ENCODE assay signal across 21 cellular contexts in the genomic region with DNA sequence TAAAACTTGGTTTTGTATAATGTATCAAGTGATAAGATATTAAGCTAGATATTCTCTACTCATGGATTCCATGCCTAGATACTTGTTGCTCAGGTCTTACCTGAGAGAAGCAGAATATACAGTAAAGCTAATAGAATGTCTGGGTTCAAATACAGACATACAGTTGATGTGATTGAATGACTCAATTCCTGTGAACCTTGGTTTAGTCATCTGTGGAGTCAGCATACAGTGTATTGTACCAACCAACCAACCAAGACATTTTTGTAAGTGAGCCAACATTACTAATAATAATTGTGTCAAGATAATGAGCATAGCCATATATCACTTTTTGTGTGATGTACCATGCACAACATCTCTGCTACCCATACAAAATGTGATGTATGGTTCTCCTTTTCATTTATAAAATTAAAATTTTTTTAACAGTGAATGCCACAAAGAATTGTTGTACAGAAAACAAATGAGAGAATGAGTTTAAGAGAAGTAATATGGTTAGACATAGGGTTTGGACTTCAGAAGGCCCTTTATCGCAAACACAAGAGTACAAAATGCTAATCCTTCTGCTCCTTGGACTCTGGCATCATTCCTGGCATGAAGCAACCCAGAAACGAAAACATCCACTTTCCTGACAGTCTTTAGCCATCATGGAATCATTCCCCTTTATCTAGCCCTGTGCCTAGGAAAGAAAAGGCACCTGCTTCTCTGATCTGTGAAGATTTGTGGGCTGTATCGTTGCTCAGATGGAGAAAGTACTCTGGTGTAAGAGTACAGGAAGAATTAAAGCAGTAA.
DNase-seq lines count a peak whose midpoint lies in the region; ATAC-seq, FAIRE-seq and TF ChIP-seq lines count a peak whose summit lies in the region.
"Had no signal": no experiment of that assay in that cellular context is flagged by ENCODE, and none has a peak within 500 bp of the region (broad histone marks: within the 10 kb centered on the region; RNA-seq: fewer than 3 reads in every experiment).

No MANE protein-coding gene starts in this region.

- no peaks in the 10 kb centered on the region for H3K4me1 Mint-ChIP-seq in natural killer cell treated with Interleukin-12 subunit alpha and Interleukin-12 subunit beta and Interleukin-15 and Interleukin-18, amount 100 ng/mL, for 72 hours (ENCODE audit: low read depth in 2 of 2)

- H3K4me2 ChIP-seq in HepG2 (ENCODE audit: low read depth, low read length), result no peak overlapping the region
- H3K4me2 ChIP-seq: BLaER1, PC-9 had no signal

- no peak overlapping the region for H3K4me3 Mint-ChIP-seq in natural killer cell treated with Interleukin-12 subunit alpha and Interleukin-12 subunit beta and Interleukin-15 and Interleukin-18, amount 100 ng/mL, for 72 hours
- H3K4me3 Mint-ChIP-seq: CD8-positive, alpha-beta T cell had no signal

- no peak for FAIRE-seq in HepG2 (lab: Jason Lieb, UNC)
- no peak for FAIRE-seq in bronchial epithelial cell (lab: Jason Lieb, UNC)

- peaks cover 8% of the 10 kb centered on the region for H3K36me3 Mint-ChIP-seq in natural killer cell treated with Interleukin-12 subunit alpha and Interleukin-12 subunit beta and Interleukin-15 and Interleukin-18, amount 100 ng/mL, for 72 hours
- H3K36me3 Mint-ChIP-seq: CD8-positive, alpha-beta T cell had no signal

- in situ Hi-C loops in HepG2 (cut with HindIII; ENCODE audit: extremely low pct_ligation_motif_present, low pct_unique_long_range_greater_than_20kb), result no loop called here

- ATAC-seq in HepG2 (no peak), upper lobe of left lung (ENCODE audit: low FRiP score in 2 of 2) (no peak)
- ATAC-seq in stimulated activated naive CD8-positive, alpha-beta T cell treated with anti-CD3 and anti-CD28 coated beads, Interleukin-15, Interleukin-2, amounts not matched to agents 100 U/mL and 50 U/mL, for 24 hours, result no peak
- ATAC-seq in natural killer cell treated with Interleukin-12 subunit alpha and Interleukin-12 subunit beta and Interleukin-15 and Interleukin-18, amount 100 ng/mL, for 72 hours, result no peak
- ATAC-seq: CD8-positive, alpha-beta T cell; Right ventricle myocardium inferior had no signal

- no peaks in the 10 kb centered on the region for H3K36me3 ChIP-seq in liver (ENCODE audit: control insufficient read depth in 4 of 4, insufficient read depth in 3 of 4, low read depth in 1 of 4, low read length in 3 of 4)
- no peaks in the 10 kb centered on the region for H3K36me3 ChIP-seq in HepG2 (replicated peaks in 1 of 2; ENCODE audit: control insufficient read depth in 1 of 2, insufficient read depth in 2 of 2, low read length in 2 of 2)
- H3K36me3 ChIP-seq in bronchial epithelial cell (ENCODE audit: control insufficient read depth, insufficient read depth, low read length), result no peaks in the 10 kb centered on the region
- no peaks in the 10 kb centered on the region for H3K36me3 ChIP-seq in upper lobe of left lung
- H3K36me3 ChIP-seq: HAP-1, MG63 had no signal

- WGBS in liver, result 26% methylated on average over 3 of the region's 3 CpGs
- 0% methylated on average over 3 of the region's 3 CpGs for WGBS in HepG2 (ENCODE audit: low lambda C conversion rate)
- 52 to 70% methylated on average over 3 of the region's 3 CpGs for WGBS in upper lobe of left lung, 2 donors

- H3K27me3 ChIP-seq in liver (ENCODE audit: control insufficient read depth in 4 of 4, insufficient read depth in 4 of 4, low read length in 3 of 4), result no peaks in the 10 kb centered on the region
- H3K27me3 ChIP-seq in HepG2 (ENCODE audit: control insufficient read depth in 1 of 2, insufficient read depth in 2 of 2, low read length in 2 of 2), result no peaks in the 10 kb centered on the region
- H3K27me3 ChIP-seq in bronchial epithelial cell (ENCODE audit: control insufficient read depth, insufficient read depth, low read length), result no peaks in the 10 kb centered on the region
- no peaks in the 10 kb centered on the region for H3K27me3 ChIP-seq in upper lobe of left lung
- H3K27me3 ChIP-seq: BLaER1, MG63 had no signal

- no peaks in the 10 kb centered on the region for H4K20me1 ChIP-seq in HepG2 (ENCODE audit: insufficient read depth, low read length)
- H4K20me1 ChIP-seq: BLaER1 had no signal

- H3K9me3 ChIP-seq in liver (ENCODE audit: control insufficient read depth in 4 of 4, low read length in 3 of 4), result peaks cover 2 to 15% (median 9%) of the 10 kb centered on the region in 4 donors
- H3K9me3 ChIP-seq in HepG2 (ENCODE audit: low read length), result peaks cover 77% of the 10 kb centered on the region
- peaks cover 0 to 18% (median 1%) of the 10 kb centered on the region in 4 donors for H3K9me3 ChIP-seq in upper lobe of left lung
- H3K9me3 ChIP-seq: HAP-1, MG63 had no signal

- no peak overlapping the region for H3K27ac Mint-ChIP-seq in natural killer cell treated with Interleukin-12 subunit alpha and Interleukin-12 subunit beta and Interleukin-15 and Interleukin-18, amount 100 ng/mL, for 72 hours
- H3K27ac Mint-ChIP-seq: CD8-positive, alpha-beta T cell had no signal

- H3K4me3 ChIP-seq in liver (ENCODE audit: low read depth in 1 of 3, low read length in 3 of 3) (no peak overlapping the region), HepG2 (replicated peaks in 1 of 3; ENCODE audit: insufficient read depth in 1 of 3, low read depth in 2 of 3, low read length in 3 of 3) (no peak overlapping the region), bronchial epithelial cell (ENCODE audit: low read depth, low read length) (no peak overlapping the region), upper lobe of left lung (no peak overlapping the region)
- H3K4me3 ChIP-seq: BLaER1, HAP-1, MG63, PC-9 had no signal

- CTCF ChIA-PET in HepG2 (lab: Yijun Ruan, JAX; ENCODE audit: low intra/inter-chr PET ratio, low total read pairs), result no interaction called here

- TF ChIP-seq CTCF in liver (IDR thresholded peaks at IDR 0.05; ENCODE audit: low read depth, low read length, missing input control) (no peak), HepG2 (CRISPR knock-in tag; IDR thresholded peaks at IDR 0.05) (no peak), bronchial epithelial cell (IDR thresholded peaks at IDR 0.05; ENCODE audit: insufficient read depth, low read length, severe bottlenecking) (no peak), upper lobe of left lung (IDR thresholded peaks at IDR 0.05) (no peak)

- no peak for DNase-seq in HepG2 (ENCODE audit: low spot score)
- DNase-seq in bronchial epithelial cell (ENCODE audit: low read depth), result peak; percentile 99
- peak; percentile 46 for DNase-seq in kidney glomerular epithelial cell (lab: John Stamatoyannopoulos, UW)
- no peak for DNase-seq in stimulated activated naive CD8-positive, alpha-beta T cell treated with anti-CD3 and anti-CD28 coated beads, Interleukin-15, Interleukin-2, amounts not matched to agents 100 U/mL and 50 U/mL, for 24 hours
- no peak for DNase-seq in upper lobe of left lung
- DNase-seq in natural killer cell treated with Interleukin-12 subunit alpha and Interleukin-12 subunit beta and Interleukin-15 and Interleukin-18, amount 100 ng/mL, for 72 hours (ENCODE audit: low spot score), result no peak
- no peak for DNase-seq in NCI-H2227 (lab: John Stamatoyannopoulos, UW; ENCODE audit: unreplicated experiment)
- DNase-seq: 8988T; CD8-positive, alpha-beta T cell; DMS79 treated with DMSO at 0.1 percent for 48 hours; MG63; NCI-H1092; NCI-H146; NCI-H2081; NCI-H510A; NCI-H774; PC-9 had no signal

- no peaks in the 10 kb centered on the region for H3K79me2 ChIP-seq in HepG2 (ENCODE audit: insufficient read depth, low read length)

- H3K27ac ChIP-seq in liver (ENCODE audit: low read depth in 1 of 2, low read length in 2 of 2) (peak overlapping the region; percentile 45 to 67), HepG2 (ENCODE audit: extremely low read length, insufficient read depth, low read length) (no peak overlapping the region), upper lobe of left lung (no peak overlapping the region)
- H3K27ac ChIP-seq: BLaER1, PC-9 had no signal

- TF ChIP-seq EP300 in HepG2 (IDR thresholded peaks at IDR 0.05; ENCODE audit: low read depth in 2 of 2, low read length in 2 of 2) (no peak), HepG2 (CRISPR knock-in tag; IDR thresholded peaks at IDR 0.05; ENCODE audit: borderline replicate concordance) (no peak), upper lobe of left lung (IDR thresholded peaks at IDR 0.05) (no peak)

- peaks cover 19% of the 10 kb centered on the region for H3K9me3 Mint-ChIP-seq in natural killer cell treated with Interleukin-12 subunit alpha and Interleukin-12 subunit beta and Interleukin-15 and Interleukin-18, amount 100 ng/mL, for 72 hours

- BruUV-seq in HepG2 (replicated peaks; lab: Mats Ljungman, UMichigan), result no TSS peak

- TF ChIP-seq POLR2A in HepG2 (IDR thresholded peaks at IDR 0.05; ENCODE audit: insufficient read depth in 1 of 2, low read depth in 2 of 2, low read length in 2 of 2), result no peak
- no peak for TF ChIP-seq POLR2A in upper lobe of left lung (IDR thresholded peaks at IDR 0.05)

- no peak overlapping the region for H3K9ac ChIP-seq in liver (ENCODE audit: low read depth in 1 of 2, low read length in 2 of 2)
- H3K9ac ChIP-seq in HepG2 (ENCODE audit: insufficient read depth, low read depth, low read length), result no peak overlapping the region
- H3K9ac ChIP-seq: BLaER1 had no signal

- intact Hi-C loops in HepG2 (cut with micrococcal nuclease; ENCODE audit: unreplicated experiment), result no loop called here

- POLR2A ChIA-PET in HepG2 (lab: Yijun Ruan, JAX), result no interaction called here

- H3K4me1 ChIP-seq in liver (ENCODE audit: control insufficient read depth in 4 of 4, insufficient read depth in 4 of 4, low read length in 3 of 4) (peaks cover 0 to 9% (median 1%) of the 10 kb centered on the region in 4 donors), HepG2 (ENCODE audit: insufficient read depth, low read length) (no peaks in the 10 kb centered on the region), upper lobe of left lung (no peaks in the 10 kb centered on the region)
- H3K4me1 ChIP-seq: BLaER1, HAP-1 had no signal

- TF ChIP-seq RAD21 in liver (IDR thresholded peaks at IDR 0.05), result peak; percentile 67 to 68
- TF ChIP-seq RAD21 in HepG2 (CRISPR knock-in tag; IDR thresholded peaks at IDR 0.05), result no peak

- no peaks in the 10 kb centered on the region for H3K27me3 Mint-ChIP-seq in natural killer cell treated with Interleukin-12 subunit alpha and Interleukin-12 subunit beta and Interleukin-15 and Interleukin-18, amount 100 ng/mL, for 72 hours

- no peak overlapping the region for H2AFZ ChIP-seq in HepG2 (ENCODE audit: low read length)
- H2AFZ ChIP-seq: PC-9 had no signal

TF ChIP-seq in liver, 16 proteins besides CTCF, POLR2A, EP300 and RAD21 (continues in another document):
- TF ChIP-seq NR2F2 (IDR thresholded peaks at IDR 0.05), result no peak
- peak; percentile 15 for TF ChIP-seq FOXA1 (IDR thresholded peaks at IDR 0.05)
- TF ChIP-seq YY1 (IDR thresholded peaks at IDR 0.05), result peak; percentile 93
- TF ChIP-seq GABPA (IDR thresholded peaks at IDR 0.05 in 1 of 2, conservative IDR thresholded peaks at IDR 0.05 in 1 of 2), result peak in 1 of 2 donors; percentile 25

TF ChIP-seq in HepG2, 621 proteins besides CTCF, POLR2A, EP300 and RAD21 (continues in another document):
- TF ChIP-seq MLLT10 (CRISPR knock-in tag; IDR thresholded peaks at IDR 0.05), result no peak
- no peak for TF ChIP-seq PITX1 (CRISPR knock-in tag; IDR thresholded peaks at IDR 0.05)

Comparison
In these comparisons a context has a peak if more than half of its experiments do, and no peak if none do; other contexts are left out.
1. H3K27ac ChIP-seq: peak in liver (2 of 2); none in HepG2 (single experiment) and upper lobe of left lung (0 of 4).
2. DNase-seq: peak in bronchial epithelial cell (single experiment) and kidney glomerular epithelial cell (single experiment); none in HepG2 (single experiment), stimulated activated naive CD8-positive, alpha-beta T cell treated with anti-CD3 and anti-CD28 coated beads, Interleukin-15, Interleukin-2, amounts not matched to agents 100 U/mL and 50 U/mL, for 24 hours (single experiment), upper lobe of left lung (0 of 2), natural killer cell treated with Interleukin-12 subunit alpha and Interleukin-12 subunit beta and Interleukin-15 and Interleukin-18, amount 100 ng/mL, for 72 hours (single experiment) and NCI-H2227 (single experiment).